In genomic region chr4:69322055-69322454, GRCh38 we compare ENCODE assay signal across 14 cellular contexts. TPM values are rescaled to one million over a fixed set of nuclear protein-coding genes. Genes with fewer than 3 reads are reported as not detected.
DNase-seq lines count a peak whose midpoint lies in the region; ATAC-seq, FAIRE-seq and TF ChIP-seq lines count a peak whose summit lies in the region.
"Had no signal": no experiment of that assay in that cellular context is flagged by ENCODE, and none has a peak within 500 bp of the region (broad histone marks: within the 10 kb centered on the region; RNA-seq: fewer than 3 reads in every experiment).

No MANE protein-coding gene starts in this region.

- no peak overlapping the region for H3K4me3 ChIP-seq in astrocyte (ENCODE audit: insufficient read depth, low read depth, low read length)
- no peak overlapping the region for H3K4me3 ChIP-seq in left lung
- H3K4me3 ChIP-seq: heart left ventricle had no signal

- no peaks in the 10 kb centered on the region for H3K27me3 Mint-ChIP-seq in astrocyte (ENCODE audit: low read depth, unreplicated experiment)
- H3K27me3 Mint-ChIP-seq: activated CD4-positive, alpha-beta memory T cell treated with anti-CD3 and anti-CD28 coated beads for 36 hours had no signal

- DNase-seq in GM04503 (ENCODE audit: low read depth): peak; percentile 2
- DNase-seq in NCI-H2029 treated with DMSO at 0.1 percent for 48 hours (lab: John Stamatoyannopoulos, UW): peak; percentile 50
- DNase-seq in astrocyte (ENCODE audit: low read depth): peak; percentile 67
- no peak for DNase-seq in left lung
- DNase-seq in posterior cingulate gyrus: no peak
- no peak for DNase-seq in NK-92 treated with Interleukin-12 subunit alpha and Interleukin-12 subunit beta, amount 100 ng/mL, for 24 hours (lab: John Stamatoyannopoulos, UW)
- DNase-seq in GM13976 (ENCODE audit: low spot score): no peak
- DNase-seq: activated CD4-positive, alpha-beta memory T cell treated with anti-CD3 and anti-CD28 coated beads for 36 hours; DMS79; heart left ventricle; stimulated activated CD4-positive, alpha-beta T cell treated with anti-CD3 and anti-CD28 coated beads, Interleukin-4, amount 100 ng/mL, for 1 hour; trophoblast cell had no signal

- no peaks in the 10 kb centered on the region for H3K36me3 Mint-ChIP-seq in astrocyte (ENCODE audit: low read depth, unreplicated experiment)
- H3K36me3 Mint-ChIP-seq: activated CD4-positive, alpha-beta memory T cell treated with anti-CD3 and anti-CD28 coated beads for 36 hours had no signal

- intact Hi-C loops in left lung (cut with DNase I) (no loop called here), posterior cingulate gyrus (cut with DNase I) (no loop called here)

- TF ChIP-seq CTCF in astrocyte (IDR thresholded peaks at IDR 0.05; ENCODE audit: insufficient read depth, low read depth, low read length) (no peak), left lung (IDR thresholded peaks at IDR 0.05) (no peak), GM13976 (IDR thresholded peaks at IDR 0.05; ENCODE audit: borderline replicate concordance, control extremely low read depth, extremely low read depth, insufficient read depth, missing control alignments) (no peak)

- peak overlapping the region; percentile 81 for H3K27ac Mint-ChIP-seq in astrocyte (ENCODE audit: unreplicated experiment)
- H3K27ac Mint-ChIP-seq: activated CD4-positive, alpha-beta memory T cell treated with anti-CD3 and anti-CD28 coated beads for 36 hours had no signal

- no peaks in the 10 kb centered on the region for H3K9me3 Mint-ChIP-seq in astrocyte (ENCODE audit: unreplicated experiment)
- H3K9me3 Mint-ChIP-seq: activated CD4-positive, alpha-beta memory T cell treated with anti-CD3 and anti-CD28 coated beads for 36 hours had no signal

- FAIRE-seq in astrocyte (lab: Jason Lieb, UNC): no peak
- FAIRE-seq: HepG2 had no signal

- H3K36me3 ChIP-seq in astrocyte (ENCODE audit: insufficient read depth, low read length): no peaks in the 10 kb centered on the region
- H3K36me3 ChIP-seq in left lung: no peaks in the 10 kb centered on the region
- H3K36me3 ChIP-seq: heart left ventricle had no signal

- H3K4me1 ChIP-seq in astrocyte (ENCODE audit: insufficient read depth, low read length) (peaks cover 13% of the 10 kb centered on the region), left lung (no peaks in the 10 kb centered on the region)
- H3K4me1 ChIP-seq: heart left ventricle had no signal

- no peaks in the 10 kb centered on the region for H4K20me1 ChIP-seq in astrocyte (ENCODE audit: insufficient read depth, low read length)

- H3K4me1 Mint-ChIP-seq in astrocyte (ENCODE audit: low read depth, unreplicated experiment): peaks cover 23% of the 10 kb centered on the region

- peak overlapping the region; percentile 72 for H3K4me2 ChIP-seq in astrocyte (ENCODE audit: low read length)

- H3K27ac ChIP-seq in astrocyte (ENCODE audit: low read depth, low read length): no peak overlapping the region
- peak overlapping the region in 1 of 2 donors; percentile 19 for H3K27ac ChIP-seq in left lung
- H3K27ac ChIP-seq: heart left ventricle had no signal

- H3K9ac ChIP-seq in astrocyte (ENCODE audit: low read length): peak overlapping the region; percentile 48

- in situ Hi-C loops in GM13976 (cut with MboI; ENCODE audit: low sequenced_read_pairs, unreplicated experiment): no loop called here

- H3K79me2 ChIP-seq in astrocyte (ENCODE audit: insufficient read depth, low read length): no peaks in the 10 kb centered on the region

- no peak overlapping the region for H3K4me3 Mint-ChIP-seq in astrocyte (ENCODE audit: unreplicated experiment)
- H3K4me3 Mint-ChIP-seq: activated CD4-positive, alpha-beta memory T cell treated with anti-CD3 and anti-CD28 coated beads for 36 hours had no signal

- H3K27me3 ChIP-seq in astrocyte (ENCODE audit: insufficient read depth, low read length) (no peaks in the 10 kb centered on the region), left lung (no peaks in the 10 kb centered on the region)
- H3K27me3 ChIP-seq: heart left ventricle had no signal

- H3K9me3 ChIP-seq in astrocyte (ENCODE audit: insufficient read depth, low read depth, low read length) (no peaks in the 10 kb centered on the region), left lung (no peaks in the 10 kb centered on the region)
- H3K9me3 ChIP-seq: heart left ventricle had no signal

- peak overlapping the region; percentile 52 for H2AFZ ChIP-seq in astrocyte (ENCODE audit: low read depth, low read length)

- peak; percentile 49 for ATAC-seq in left lung
- ATAC-seq in GM19395 (IDR thresholded peaks at IDR 0.05; ENCODE audit: unreplicated experiment): no peak
- ATAC-seq: HepG2 had no signal

RNA-seq across cellular contexts. Expression of gene UGT2B28, which starts 41.8 kb away (rescaled TPM):
- total RNA-seq in astrocyte (not detected in 2 replicates), left lung (not detected)
- total RNA-seq: activated CD4-positive, alpha-beta memory T cell treated with anti-CD3 and anti-CD28 coated beads for 36 hours; heart left ventricle; HepG2 had no signal

Comparison
In these comparisons a context has a peak if more than half of its experiments do, and no peak if none do; other contexts are left out.
1. DNase-seq: peak in GM04503 (single experiment), NCI-H2029 treated with DMSO at 0.1 percent for 48 hours (single experiment) and astrocyte (single experiment); none in left lung (0 of 2), posterior cingulate gyrus (0 of 10), NK-92 treated with Interleukin-12 subunit alpha and Interleukin-12 subunit beta, amount 100 ng/mL, for 24 hours (single experiment) and GM13976 (single experiment).